ENCODE assay signal across 27 cellular contexts in genomic region chr12:3558255-3558654, GRCh38.
"Had no signal": no experiment of that assay in that cellular context is flagged by ENCODE, and none has a peak within 500 bp of the region (broad histone marks: within the 10 kb centered on the region; RNA-seq: fewer than 3 reads in every experiment).

No MANE protein-coding gene starts in this region.

- H3K27me3 ChIP-seq: pancreas, transverse colon had no signal

- ATAC-seq: esophagus mucosa; left cardiac atrium; lower lobe of right lung; natural killer cell treated with Interleukin-12 subunit alpha and Interleukin-12 subunit beta and Interleukin-15 and Interleukin-18, amount 100 ng/mL, for 72 hours; pancreas; psoas muscle; sciatic nerve; stimulated activated naive B cell treated with anti-CD40 and anti-IgM and Interleukin-4, amounts not matched to agents 10 μg/mL and 1 μg/mL and 100 μg/mL, for 72 hours; stimulated activated naive CD8-positive, alpha-beta T cell treated with anti-CD3 and anti-CD28 coated beads, Interleukin-15, amount 100 ng/mL, for 72 hours had no signal

- DNase-seq: cortex of kidney; dorsolateral prefrontal cortex; effector CD8-positive, alpha-beta T cell; immature natural killer cell; kidney; left cardiac atrium; left ventricle myocardium inferior; lower lobe of right lung; midbrain; occipital lobe; pancreas; psoas muscle; retina; spleen; stimulated activated CD4-positive, alpha-beta T cell treated with anti-CD3 and anti-CD28 coated beads, Interleukin-15, amount 100 ng/mL, for 24 hours; stimulated activated CD4-positive, alpha-beta T cell treated with anti-CD3 and anti-CD28 coated beads, Interleukin-1b, Interleukin-23, amount 100 ng/mL, for 48 hours; stimulated activated CD4-positive, alpha-beta T cell treated with anti-CD3 and anti-CD28 coated beads, Interleukin-4, amount 100 ng/mL, for 24 hours; stimulated activated naive B cell treated with anti-CD40 and anti-IgM and Interleukin-4, amounts not matched to agents 10 μg/mL and 1 μg/mL and 100 μg/mL, for 72 hours; stimulated activated naive CD8-positive, alpha-beta T cell treated with anti-CD3 and anti-CD28 coated beads, Interleukin-15, amount 100 ng/mL, for 72 hours; transverse colon had no signal

- H3K4me1 Mint-ChIP-seq: immature natural killer cell; stimulated activated naive CD8-positive, alpha-beta T cell treated with anti-CD3 and anti-CD28 coated beads, Interleukin-15, amount 100 ng/mL, for 72 hours had no signal

- FAIRE-seq: endometrium, frontal cortex, kidney, pancreas had no signal

- H3K27ac ChIP-seq: dorsolateral prefrontal cortex, left ventricle myocardium inferior, lower lobe of right lung, pancreas, psoas muscle, spleen, thoracic aorta, transverse colon had no signal

- H3K9me3 Mint-ChIP-seq: immature natural killer cell; memory B cell; natural killer cell treated with Interleukin-12 subunit alpha and Interleukin-12 subunit beta and Interleukin-15 and Interleukin-18, amount 100 ng/mL, for 72 hours; stimulated activated naive B cell treated with anti-CD40 and anti-IgM and Interleukin-4, amounts not matched to agents 10 μg/mL and 1 μg/mL and 100 μg/mL, for 72 hours; stimulated activated naive CD8-positive, alpha-beta T cell treated with anti-CD3 and anti-CD28 coated beads, Interleukin-15, amount 100 ng/mL, for 72 hours had no signal

- H3K4me3 ChIP-seq: dorsolateral prefrontal cortex, left ventricle myocardium inferior, lower lobe of right lung, pancreas, psoas muscle, spleen, thoracic aorta, transverse colon had no signal

- H3K27ac Mint-ChIP-seq: immature natural killer cell; memory B cell; natural killer cell treated with Interleukin-12 subunit alpha and Interleukin-12 subunit beta and Interleukin-15 and Interleukin-18, amount 100 ng/mL, for 72 hours; stimulated activated naive B cell treated with anti-CD40 and anti-IgM and Interleukin-4, amounts not matched to agents 10 μg/mL and 1 μg/mL and 100 μg/mL, for 72 hours; stimulated activated naive CD8-positive, alpha-beta T cell treated with anti-CD3 and anti-CD28 coated beads, Interleukin-15, amount 100 ng/mL, for 72 hours had no signal

- H3K4me3 Mint-ChIP-seq: immature natural killer cell; memory B cell; natural killer cell treated with Interleukin-12 subunit alpha and Interleukin-12 subunit beta and Interleukin-15 and Interleukin-18, amount 100 ng/mL, for 72 hours; stimulated activated naive B cell treated with anti-CD40 and anti-IgM and Interleukin-4, amounts not matched to agents 10 μg/mL and 1 μg/mL and 100 μg/mL, for 72 hours; stimulated activated naive CD8-positive, alpha-beta T cell treated with anti-CD3 and anti-CD28 coated beads, Interleukin-15, amount 100 ng/mL, for 72 hours had no signal

- H3K9me3 ChIP-seq: lower lobe of right lung, pancreas, psoas muscle, spleen, thoracic aorta, transverse colon had no signal

- H3K36me3 ChIP-seq: left ventricle myocardium inferior, lower lobe of right lung, pancreas, spleen, thoracic aorta, transverse colon had no signal

- H3K36me3 Mint-ChIP-seq: immature natural killer cell; memory B cell; natural killer cell treated with Interleukin-12 subunit alpha and Interleukin-12 subunit beta and Interleukin-15 and Interleukin-18, amount 100 ng/mL, for 72 hours; stimulated activated naive B cell treated with anti-CD40 and anti-IgM and Interleukin-4, amounts not matched to agents 10 μg/mL and 1 μg/mL and 100 μg/mL, for 72 hours had no signal

- H3K4me1 ChIP-seq: left ventricle myocardium inferior, lower lobe of right lung, pancreas, psoas muscle, spleen, transverse colon had no signal
